11 cellular contexts compared by ENCODE assay signal in the genomic region with DNA sequence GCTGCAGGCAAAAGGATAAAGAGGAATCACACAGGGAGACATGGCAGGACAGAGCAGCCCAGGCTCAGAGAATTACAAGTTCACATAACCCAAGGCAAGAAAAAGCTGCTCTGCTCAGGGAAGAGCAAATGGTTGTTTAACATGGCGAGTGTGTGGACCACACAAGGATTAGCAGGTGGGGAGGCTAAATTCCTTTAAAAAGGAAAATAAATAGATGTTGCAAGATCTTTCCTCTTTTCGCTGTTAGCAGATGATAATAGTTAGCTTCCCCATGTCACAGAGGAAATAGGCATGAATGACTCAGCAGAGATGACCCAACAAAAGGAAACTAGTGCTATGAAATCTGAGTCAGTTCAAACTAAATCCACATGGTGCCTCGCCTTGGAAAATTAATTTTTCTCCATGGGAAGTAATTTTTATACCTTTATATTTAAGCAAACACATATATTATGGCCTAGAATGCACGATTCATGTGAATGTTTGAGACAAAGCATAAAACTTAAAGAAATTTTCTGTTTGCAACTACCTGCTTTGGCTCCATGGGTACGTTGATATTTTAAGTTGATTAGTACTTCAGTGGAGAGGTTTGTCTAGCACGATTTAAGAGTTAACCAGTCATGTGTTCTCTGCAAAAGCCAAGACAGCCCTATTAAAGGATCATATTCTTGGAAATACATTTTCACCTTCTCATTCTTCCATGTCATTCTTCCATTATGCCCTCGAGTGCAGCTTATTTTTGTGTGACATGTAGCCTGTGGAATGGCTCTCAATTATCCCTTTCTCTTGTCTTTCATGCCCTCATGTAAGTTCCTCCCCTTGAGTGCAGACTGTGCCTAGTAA. TPM values are rescaled to one million over a fixed set of nuclear protein-coding genes. Genes with fewer than 3 reads are reported as not detected.
A peak's percentile ranks its signal among the peaks of the same experiment; 100 is the strongest.
DNase-seq lines count a peak whose midpoint lies in the region; ATAC-seq, FAIRE-seq and TF ChIP-seq lines count a peak whose summit lies in the region.
"Had no signal": no experiment of that assay in that cellular context is flagged by ENCODE, and none has a peak within 500 bp of the region (broad histone marks: within the 10 kb centered on the region; RNA-seq: fewer than 3 reads in every experiment).

No MANE protein-coding gene starts in this region.

- peak overlapping the region; percentile 84 for H3K27ac ChIP-seq in PC-3 (ENCODE audit: low read length)
- no peak overlapping the region for H3K27ac ChIP-seq in endothelial cell of umbilical vein (ENCODE audit: insufficient read depth, low read depth, low read length)

- ATAC-seq in PC-3 (peak; percentile 82), HG03280 (IDR thresholded peaks at IDR 0.05; ENCODE audit: unreplicated experiment) (no peak)
- no peak for ATAC-seq in naive thymus-derived CD8-positive, alpha-beta T cell

- H3K36me3 ChIP-seq in PC-3 (ENCODE audit: low read depth, low read length), result no peaks in the 10 kb centered on the region
- no peaks in the 10 kb centered on the region for H3K36me3 ChIP-seq in endothelial cell of umbilical vein (ENCODE audit: control insufficient read depth in 2 of 2, extremely low read depth in 1 of 2, insufficient read depth in 2 of 2, low read length in 2 of 2)

- H3K4me1 Mint-ChIP-seq in naive thymus-derived CD8-positive, alpha-beta T cell, result no peaks in the 10 kb centered on the region
- H3K4me1 Mint-ChIP-seq: memory B cell had no signal

- BruUV-seq in PC-3 (replicated peaks; lab: Mats Ljungman, UMichigan), result no TSS peak
- no TSS peak for BruUV-seq in endothelial cell of umbilical vein (replicated peaks; lab: Mats Ljungman, UMichigan)

- DNase-seq in H54 (ENCODE audit: insufficient read length, low spot score) (peak; percentile 42), PC-3 (peak; percentile 86), endothelial cell of umbilical vein (ENCODE audit: low read depth, low spot score) (no peak), renal cortical epithelial cell (ENCODE audit: low read depth) (peak; percentile 59), lower leg skin (ENCODE audit: low spot score in 2 of 2) (no peak)
- DNase-seq in naive thymus-derived CD8-positive, alpha-beta T cell, result no peak
- no peak for DNase-seq in stimulated activated CD4-positive, alpha-beta T cell treated with anti-CD3 and anti-CD28 coated beads, Interleukin-2, amount 100 ng/mL, for 24 hours
- DNase-seq: aorta had no signal

- no peaks in the 10 kb centered on the region for H3F3A ChIP-seq in PC-3 (ENCODE audit: low read length, unreplicated experiment)

- no peak overlapping the region for H3K4me3 Mint-ChIP-seq in naive thymus-derived CD8-positive, alpha-beta T cell
- H3K4me3 Mint-ChIP-seq: memory B cell; T-helper 1 cell treated with Interleukin-12 subunit alpha and Interleukin-12 subunit beta and Interleukin-4 antibody, amounts not matched to agents 30 μg/mL and 1 μg/mL, for 36 hours had no signal

- FAIRE-seq in H54 (lab: Jason Lieb, UNC) (no peak), endothelial cell of umbilical vein (lab: Jason Lieb, UNC) (no peak)

- H3K9me3 ChIP-seq in PC-3 (ENCODE audit: low read length) (no peaks in the 10 kb centered on the region), endothelial cell of umbilical vein (replicated peaks; ENCODE audit: control insufficient read depth, insufficient read depth, low read length) (no peaks in the 10 kb centered on the region)

- CTCF ChIA-PET in PC-3 (lab: Charles Lee) (no interaction called here), endothelial cell of umbilical vein (lab: Charles Lee) (no interaction called here)

- no peaks in the 10 kb centered on the region for H3K9me1 ChIP-seq in endothelial cell of umbilical vein (replicated peaks; ENCODE audit: control insufficient read depth, extremely low read depth, insufficient read depth, low read length)

- dilution Hi-C loops in endothelial cell of umbilical vein (cut with MboI; ENCODE audit: extremely low pct_ligation_motif_present, low sequenced_read_pairs), result no loop called here

- H3K4me2 ChIP-seq in PC-3 (ENCODE audit: low read length) (peak overlapping the region; percentile 81), endothelial cell of umbilical vein (ENCODE audit: insufficient read depth, low read length) (no peak overlapping the region)

- POLR2A ChIA-PET in PC-3 (lab: Charles Lee; ENCODE audit: unreplicated experiment), result interaction anchor here (0.6 kb wide), 1 partner anchor 1947 kb away, joined by 5 read pairs; no protein-coding TSS in a partner anchor
- POLR2A ChIA-PET in endothelial cell of umbilical vein (lab: Charles Lee), result no interaction called here
- POLR2A ChIA-PET in naive thymus-derived CD8-positive, alpha-beta T cell (lab: Charles Lee), result no interaction called here

- intact Hi-C loops in PC-3 (cut with micrococcal nuclease), result loop anchor here (1.0 to 2.0 kb wide), 4 partner anchors 13 to 430 kb away; no protein-coding TSS in a partner anchor
- intact Hi-C loops in endothelial cell of umbilical vein (cut with micrococcal nuclease), result no loop called here
- intact Hi-C loops in lower leg skin (cut with DNase I; ENCODE audit: low total_unique reads), result no loop called here

- no peaks in the 10 kb centered on the region for H3K27me3 ChIP-seq in PC-3 (ENCODE audit: low read length)
- H3K27me3 ChIP-seq in endothelial cell of umbilical vein (ENCODE audit: control insufficient read depth in 2 of 2, insufficient read depth in 2 of 2, low read length in 2 of 2), result peaks cover 0 to 4% of the 10 kb centered on the region in 2 experiments

- H3K79me2 ChIP-seq in PC-3 (ENCODE audit: low read length) (no peaks in the 10 kb centered on the region), endothelial cell of umbilical vein (ENCODE audit: control insufficient read depth, insufficient read depth, low read length) (no peaks in the 10 kb centered on the region)

- TF ChIP-seq CTCF in PC-3 (conservative IDR thresholded peaks at IDR 0.05; ENCODE audit: low read depth, low read length) (no peak), endothelial cell of umbilical vein (IDR thresholded peaks at IDR 0.05; ENCODE audit: extremely low read depth in 1 of 2, insufficient read depth in 1 of 2, low read depth in 1 of 2, low read length in 2 of 2) (no peak), lower leg skin (IDR thresholded peaks at IDR 0.05) (no peak)

- H3K9me3 Mint-ChIP-seq in naive thymus-derived CD8-positive, alpha-beta T cell, result peaks cover 0 to 3% (median 0%) of the 10 kb centered on the region in 9 donors
- H3K9me3 Mint-ChIP-seq: memory B cell; T-helper 1 cell treated with Interleukin-12 subunit alpha and Interleukin-12 subunit beta and Interleukin-4 antibody, amounts not matched to agents 30 μg/mL and 1 μg/mL, for 36 hours had no signal

- peak overlapping the region; percentile 63 for H2AFZ ChIP-seq in PC-3 (ENCODE audit: low read length)
- H2AFZ ChIP-seq in endothelial cell of umbilical vein (ENCODE audit: low read depth, low read length), result no peak overlapping the region

- H4K20me1 ChIP-seq in PC-3 (ENCODE audit: low read length), result no peaks in the 10 kb centered on the region
- no peaks in the 10 kb centered on the region for H4K20me1 ChIP-seq in endothelial cell of umbilical vein (replicated peaks; ENCODE audit: control insufficient read depth, extremely low read depth, insufficient read depth, low read length)

- H3K4me1 ChIP-seq in PC-3 (ENCODE audit: insufficient read depth, low read length), result peaks cover 33% of the 10 kb centered on the region
- peaks cover 6% of the 10 kb centered on the region for H3K4me1 ChIP-seq in endothelial cell of umbilical vein (ENCODE audit: control insufficient read depth, extremely low read depth, insufficient read depth, low read length)

- no peak overlapping the region for H3K27ac Mint-ChIP-seq in naive thymus-derived CD8-positive, alpha-beta T cell
- H3K27ac Mint-ChIP-seq: memory B cell; T-helper 1 cell treated with Interleukin-12 subunit alpha and Interleukin-12 subunit beta and Interleukin-4 antibody, amounts not matched to agents 30 μg/mL and 1 μg/mL, for 36 hours had no signal

- 58 to 62% methylated on average over 7 of the region's 7 CpGs for WGBS in lower leg skin, 2 donors

- H3K9me2 ChIP-seq in PC-3 (replicated peaks; ENCODE audit: low read length), result no peaks in the 10 kb centered on the region

- peaks cover 9 to 59% (median 32%) of the 10 kb centered on the region in 5 donors for H3K27me3 Mint-ChIP-seq in naive thymus-derived CD8-positive, alpha-beta T cell

- TF ChIP-seq POLR2A in H54 (IDR thresholded peaks at IDR 0.05; ENCODE audit: low read depth, low read length) (no peak), endothelial cell of umbilical vein (IDR thresholded peaks at IDR 0.05; ENCODE audit: low read depth, low read length) (no peak), lower leg skin (IDR thresholded peaks at IDR 0.05) (no peak)

- no peaks in the 10 kb centered on the region for H3K36me3 Mint-ChIP-seq in naive thymus-derived CD8-positive, alpha-beta T cell
- H3K36me3 Mint-ChIP-seq: memory B cell had no signal

- peak overlapping the region; percentile 43 for H3K9ac ChIP-seq in PC-3 (ENCODE audit: low read length)
- no peak overlapping the region for H3K9ac ChIP-seq in endothelial cell of umbilical vein (replicated peaks; ENCODE audit: extremely low read depth, insufficient read depth, low read length)

- peak overlapping the region; percentile 54; the same call in 1 of the 2 replicates for H3K4me3 ChIP-seq in PC-3 (ENCODE audit: low read length)
- no peak overlapping the region for H3K4me3 ChIP-seq in endothelial cell of umbilical vein (replicated peaks in 1 of 3; ENCODE audit: insufficient read depth in 1 of 3, low read depth in 1 of 3, low read length in 3 of 3)
- no peak overlapping the region for H3K4me3 ChIP-seq in lower leg skin (ENCODE audit: low read depth, poor library complexity, severe bottlenecking)

RNA-seq across cellular contexts. Expression of gene FJX1, which starts 38.5 kb away (rescaled TPM):
- total RNA-seq in PC-3 (2014; rRNA removed) (71.4 and 97.1 TPM in 2 replicates), endothelial cell of umbilical vein (23.7 and 26.6 TPM in 2 replicates), renal cortical epithelial cell (28.3 and 36.1 TPM in 2 replicates), lower leg skin (10 to 100 TPM; 21.2 to 24.1 (median 22.5) TPM)
- polyA plus RNA-seq in endothelial cell of umbilical vein, result 9.2 and 11.1 TPM in 2 replicates
- polyA plus RNA-seq in endothelial cell of umbilical vein (2011; cell fraction: cytosol; rRNA removed), result 7.3 and 8.4 TPM in 2 replicates
- polyA plus RNA-seq in endothelial cell of umbilical vein (2011; cell fraction: nucleus; rRNA removed), result 7.5 and 9.6 TPM in 2 replicates
- polyA plus RNA-seq in endothelial cell of umbilical vein (2012), result 14.5 and 18.8 TPM in 2 replicates
- polyA minus RNA-seq in endothelial cell of umbilical vein, result 5.2 and 5.7 TPM in 2 replicates
- polyA minus RNA-seq in endothelial cell of umbilical vein (2011; cell fraction: cytosol; rRNA and poly(A)+ RNA removed), result 5.5 TPM
- 3.9 and 8.0 TPM in 2 replicates for polyA minus RNA-seq in endothelial cell of umbilical vein (2011; cell fraction: nucleus; rRNA and poly(A)+ RNA removed)
- not detected for total RNA-seq in naive thymus-derived CD8-positive, alpha-beta T cell
- polyA plus RNA-seq in naive thymus-derived CD8-positive, alpha-beta T cell, result under 1 TPM in 1 of 3 donors, not detected in 2; 0.15 TPM

RNA-seq across cellular contexts. Expression of gene PAMR1, which starts 54.4 kb away (rescaled TPM):
- 0.17 TPM in 1 of 2 replicates, not detected in the other for total RNA-seq in PC-3 (2014; rRNA removed)
- not detected in 2 replicates for total RNA-seq in endothelial cell of umbilical vein
- not detected in 2 replicates for polyA plus RNA-seq in endothelial cell of umbilical vein
- not detected in 2 replicates for polyA plus RNA-seq in endothelial cell of umbilical vein (2011; cell fraction: cytosol; rRNA removed)
- not detected in 2 replicates for polyA plus RNA-seq in endothelial cell of umbilical vein (2011; cell fraction: nucleus; rRNA removed)
- not detected in 2 replicates for polyA plus RNA-seq in endothelial cell of umbilical vein (2012)
- polyA minus RNA-seq in endothelial cell of umbilical vein, result not detected in 2 replicates
- not detected for polyA minus RNA-seq in endothelial cell of umbilical vein (2011; cell fraction: cytosol; rRNA and poly(A)+ RNA removed)
- polyA minus RNA-seq in endothelial cell of umbilical vein (2011; cell fraction: nucleus; rRNA and poly(A)+ RNA removed), result not detected in 2 replicates
- 0.52 and 1.8 TPM in 2 replicates for total RNA-seq in renal cortical epithelial cell
- total RNA-seq in naive thymus-derived CD8-positive, alpha-beta T cell, result not detected
- not detected for polyA plus RNA-seq in naive thymus-derived CD8-positive, alpha-beta T cell
- total RNA-seq in lower leg skin, result 10 to 100 TPM; 12.7 to 20.8 (median 17.8) TPM

Comparison
In these comparisons a context has a peak if more than half of its experiments do, and no peak if none do; other contexts are left out.
1. DNase-seq: peak in H54 (single experiment), PC-3 (single experiment) and renal cortical epithelial cell (single experiment); none in endothelial cell of umbilical vein (single experiment), naive thymus-derived CD8-positive, alpha-beta T cell (0 of 10), lower leg skin (0 of 2) and stimulated activated CD4-positive, alpha-beta T cell treated with anti-CD3 and anti-CD28 coated beads, Interleukin-2, amount 100 ng/mL, for 24 hours (0 of 2).
2. RNA of gene FJX1, which starts 38.5 kb away (total RNA-seq): 71.4 to 97.1 TPM in PC-3, 28.3 to 36.1 TPM in renal cortical epithelial cell, 23.7 to 26.6 TPM in endothelial cell of umbilical vein and 21.2 to 24.1 TPM in lower leg skin; not detected in naive thymus-derived CD8-positive, alpha-beta T cell; every median in the first group is over 10 times any median in the second.